ENCODE assay signal across 8 cellular contexts in genomic region chr12:14257303-14257733, GRCh38.
DNase-seq lines count a peak whose midpoint lies in the region; ATAC-seq lines count a peak whose summit lies in the region.

No MANE protein-coding gene starts in this region.

- peaks cover 29% of the 10 kb centered on the region for H3K36me3 Mint-ChIP-seq in activated T-helper 2 cell treated with anti-CD3 and anti-CD28 coated beads, Interferon-gamma antibody, Interleukin-2, Interleukin-4, amounts not matched to agents 10 μg/mL and 5 μg/mL and 100 μg/mL, durations not matched to agents 14 hours and 24 hours and 36 hours (ENCODE audit: low read depth)
- H3K36me3 Mint-ChIP-seq in stimulated activated effector memory CD8-positive, alpha-beta T cell treated with anti-CD3 and anti-CD28 coated beads, Interleukin-12 subunit alpha, Interleukin-12 subunit beta, amount 100 ng/mL, for 72 hours: peaks cover 22% of the 10 kb centered on the region

- no peaks in the 10 kb centered on the region for H3K27me3 Mint-ChIP-seq in activated T-helper 2 cell treated with anti-CD3 and anti-CD28 coated beads, Interferon-gamma antibody, Interleukin-2, Interleukin-4, amounts not matched to agents 10 μg/mL and 5 μg/mL and 100 μg/mL, durations not matched to agents 14 hours and 24 hours and 36 hours (ENCODE audit: low read depth)

- H3K27me3 ChIP-seq in HUES48 (ENCODE audit: control insufficient read depth, insufficient read depth, low read length) (no peaks in the 10 kb centered on the region), iPS-15b (ENCODE audit: control insufficient read depth, insufficient read depth, low read length) (no peaks in the 10 kb centered on the region)

- H3K4me1 Mint-ChIP-seq in activated T-helper 2 cell treated with anti-CD3 and anti-CD28 coated beads, Interferon-gamma antibody, Interleukin-2, Interleukin-4, amounts not matched to agents 10 μg/mL and 5 μg/mL and 100 μg/mL, durations not matched to agents 14 hours and 24 hours and 36 hours (ENCODE audit: low read depth): peaks cover 51% of the 10 kb centered on the region
- H3K4me1 Mint-ChIP-seq in stimulated activated effector memory CD8-positive, alpha-beta T cell treated with anti-CD3 and anti-CD28 coated beads, Interleukin-12 subunit alpha, Interleukin-12 subunit beta, amount 100 ng/mL, for 72 hours: peaks cover 46% of the 10 kb centered on the region

- peaks cover 47% of the 10 kb centered on the region for H3K4me1 ChIP-seq in HUES48 (ENCODE audit: control insufficient read depth, insufficient read depth, low read length)
- peaks cover 38% of the 10 kb centered on the region for H3K4me1 ChIP-seq in iPS-15b (ENCODE audit: control insufficient read depth, insufficient read depth, low read length)

- H3K9ac ChIP-seq in HUES48 (ENCODE audit: low read depth, low read length): peak overlapping the region; percentile 76
- peak overlapping the region; percentile 57 for H3K9ac ChIP-seq in iPS-15b (ENCODE audit: low read depth, low read length)

- intact Hi-C loops in activated T-helper 2 cell treated with anti-CD3 and anti-CD28 coated beads, Interferon-gamma antibody, Interleukin-2, Interleukin-4, amounts not matched to agents 10 μg/mL and 5 μg/mL and 100 μg/mL, durations not matched to agents 14 hours and 24 hours and 36 hours (cut with micrococcal nuclease): loop anchor here (1.0 kb wide), 1 partner anchor 137 kb away; no protein-coding TSS in a partner anchor

- H3K27ac Mint-ChIP-seq in activated T-helper 2 cell treated with anti-CD3 and anti-CD28 coated beads, Interferon-gamma antibody, Interleukin-2, Interleukin-4, amounts not matched to agents 10 μg/mL and 5 μg/mL and 100 μg/mL, durations not matched to agents 14 hours and 24 hours and 36 hours: peak overlapping the region; percentile 95
- H3K27ac Mint-ChIP-seq in stimulated activated effector memory CD8-positive, alpha-beta T cell treated with anti-CD3 and anti-CD28 coated beads, Interleukin-12 subunit alpha, Interleukin-12 subunit beta, amount 100 ng/mL, for 72 hours: peak overlapping the region; percentile 98

- H3K36me3 ChIP-seq in HUES48 (ENCODE audit: control insufficient read depth, insufficient read depth, low read length): no peaks in the 10 kb centered on the region
- H3K36me3 ChIP-seq in iPS-15b (ENCODE audit: control insufficient read depth, insufficient read depth, low read length): no peaks in the 10 kb centered on the region

- DNase-seq in activated T-helper 2 cell treated with anti-CD3 and anti-CD28 coated beads, Interferon-gamma antibody, Interleukin-2, Interleukin-4, amounts not matched to agents 10 μg/mL and 5 μg/mL and 100 μg/mL, durations not matched to agents 14 hours and 24 hours and 36 hours (ENCODE audit: low spot score): no peak
- no peak for DNase-seq in stimulated activated effector memory CD8-positive, alpha-beta T cell treated with anti-CD3 and anti-CD28 coated beads, Interleukin-12 subunit alpha, Interleukin-12 subunit beta, amount 100 ng/mL, for 72 hours (ENCODE audit: low spot score in 2 of 2)
- DNase-seq in dedifferentiated amniotic fluid mesenchymal stem cell (ENCODE audit: extremely low spot score) (no peak), midbrain (lab: John Stamatoyannopoulos, UW) (no peak), epidermal melanocyte (ENCODE audit: insufficient read length, low spot score) (no peak)
- no peak for DNase-seq in activated CD4-positive, CD25-positive, alpha-beta regulatory T cell (lab: John Stamatoyannopoulos, UW)

- peaks cover 23% of the 10 kb centered on the region for H3K9me3 Mint-ChIP-seq in activated T-helper 2 cell treated with anti-CD3 and anti-CD28 coated beads, Interferon-gamma antibody, Interleukin-2, Interleukin-4, amounts not matched to agents 10 μg/mL and 5 μg/mL and 100 μg/mL, durations not matched to agents 14 hours and 24 hours and 36 hours
- H3K9me3 Mint-ChIP-seq in stimulated activated effector memory CD8-positive, alpha-beta T cell treated with anti-CD3 and anti-CD28 coated beads, Interleukin-12 subunit alpha, Interleukin-12 subunit beta, amount 100 ng/mL, for 72 hours: no peaks in the 10 kb centered on the region

- peak overlapping the region; percentile 22 for H3K4me3 ChIP-seq in HUES48 (ENCODE audit: low read depth, low read length)
- H3K4me3 ChIP-seq in iPS-15b (ENCODE audit: low read depth, low read length): no peak overlapping the region

- ATAC-seq in stimulated activated effector memory CD8-positive, alpha-beta T cell treated with anti-CD3 and anti-CD28 coated beads, Interleukin-12 subunit alpha, Interleukin-12 subunit beta, amount 100 ng/mL, for 72 hours: no peak

- H3K27ac ChIP-seq in HUES48 (ENCODE audit: low read depth, low read length): peak overlapping the region; percentile 98

- H3K4me3 Mint-ChIP-seq in activated T-helper 2 cell treated with anti-CD3 and anti-CD28 coated beads, Interferon-gamma antibody, Interleukin-2, Interleukin-4, amounts not matched to agents 10 μg/mL and 5 μg/mL and 100 μg/mL, durations not matched to agents 14 hours and 24 hours and 36 hours (ENCODE audit: low read depth): peak overlapping the region; percentile 60
- H3K4me3 Mint-ChIP-seq in stimulated activated effector memory CD8-positive, alpha-beta T cell treated with anti-CD3 and anti-CD28 coated beads, Interleukin-12 subunit alpha, Interleukin-12 subunit beta, amount 100 ng/mL, for 72 hours: peak overlapping the region; percentile 68

- H3K9me3 ChIP-seq in HUES48 (ENCODE audit: control insufficient read depth, insufficient read depth, low read length): no peaks in the 10 kb centered on the region; the same call in 1 of the 2 replicates
- H3K9me3 ChIP-seq in iPS-15b (ENCODE audit: control insufficient read depth, insufficient read depth, low read length): no peaks in the 10 kb centered on the region
